ENCODE assay signal across 10 cellular contexts in the genomic region with DNA sequence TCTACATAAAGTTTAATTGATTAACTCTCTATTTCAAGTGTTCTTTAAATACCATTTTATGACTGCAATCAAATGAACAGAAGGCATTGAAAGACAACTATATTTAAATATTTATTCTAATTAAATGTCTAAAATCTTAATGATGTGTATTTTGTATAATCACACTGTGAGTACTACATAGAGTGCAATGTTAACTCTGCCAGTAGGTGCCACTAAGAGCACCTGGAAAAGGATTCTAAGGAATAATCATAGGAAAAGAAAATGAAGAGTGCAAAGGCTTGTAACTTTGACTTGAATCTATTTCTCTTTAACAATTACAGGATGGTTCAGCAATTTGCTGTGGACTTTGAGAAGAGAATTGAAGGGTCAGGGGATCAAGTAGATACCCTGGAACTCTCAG.
DNase-seq lines count a peak whose midpoint lies in the region; ATAC-seq and TF ChIP-seq lines count a peak whose summit lies in the region.
"Had no signal": no experiment of that assay in that cellular context is flagged by ENCODE, and none has a peak within 500 bp of the region (broad histone marks: within the 10 kb centered on the region; RNA-seq: fewer than 3 reads in every experiment).

No MANE protein-coding gene starts in this region.

- TF ChIP-seq RAD21 in IMR-90 (IDR thresholded peaks at IDR 0.05; ENCODE audit: low read length): peak; percentile 67

- no peak overlapping the region for H4K5ac ChIP-seq in IMR-90 (ENCODE audit: low read depth, low read length)

- no peak for TF ChIP-seq POLR2A in IMR-90 (IDR thresholded peaks at IDR 0.05; ENCODE audit: low read depth, low read length)
- TF ChIP-seq POLR2A in right lobe of liver (IDR thresholded peaks at IDR 0.05): no peak

- no peak overlapping the region for H4K8ac ChIP-seq in IMR-90 (ENCODE audit: low read depth in 2 of 2, low read length in 2 of 2)

- peaks cover 24% of the 10 kb centered on the region for H3K4me1 ChIP-seq in A673 (ENCODE audit: insufficient read depth, low read length, poor library complexity, severe bottlenecking)
- H3K4me1 ChIP-seq in IMR-90 (ENCODE audit: control insufficient read depth, insufficient read depth, low read length): peaks cover 2% of the 10 kb centered on the region
- H3K4me1 ChIP-seq in right lobe of liver: no peaks in the 10 kb centered on the region

- H3K14ac ChIP-seq in IMR-90 (replicated peaks; ENCODE audit: low read depth, low read length): no peak overlapping the region

- H3K27me3 ChIP-seq in A673 (replicated peaks; ENCODE audit: insufficient read depth, low read depth, low read length, poor library complexity): no peaks in the 10 kb centered on the region
- no peaks in the 10 kb centered on the region for H3K27me3 ChIP-seq in IMR-90 (ENCODE audit: control insufficient read depth, insufficient read depth, low read length)
- no peaks in the 10 kb centered on the region for H3K27me3 ChIP-seq in brain microvascular endothelial cell (replicated peaks)
- no peaks in the 10 kb centered on the region for H3K27me3 ChIP-seq in right lobe of liver

- no peak overlapping the region for H3K56ac ChIP-seq in IMR-90 (ENCODE audit: extremely low read depth, insufficient read depth, low read length)

- no peak overlapping the region for H4K91ac ChIP-seq in IMR-90 (ENCODE audit: insufficient read depth, low read depth, low read length)

- H3K18ac ChIP-seq in IMR-90 (ENCODE audit: low read depth, low read length): no peak overlapping the region

- H2AK9ac ChIP-seq in IMR-90 (replicated peaks; ENCODE audit: low read depth, low read length, poor library complexity): no peak overlapping the region

- TF ChIP-seq CTCF in A673 (conservative IDR thresholded peaks at IDR 0.05; ENCODE audit: low read depth, low read length) (peak; percentile 60), IMR-90 (conservative IDR thresholded peaks at IDR 0.05; ENCODE audit: low read depth, low read length) (peak; percentile 61), brain microvascular endothelial cell (IDR thresholded peaks at IDR 0.05; ENCODE audit: low read depth, low read length, missing control alignments) (peak; percentile 40), right lobe of liver (IDR thresholded peaks at IDR 0.05) (peak; percentile 19 to 39 (median 35))

- no peak overlapping the region for H3K4ac ChIP-seq in IMR-90 (ENCODE audit: low read depth, low read length)

- in situ Hi-C loops in IMR-90 (cut with MboI; ENCODE audit: low sequenced_read_pairs): no loop called here
- in situ Hi-C loops in brain microvascular endothelial cell (cut with HindIII; ENCODE audit: low pct_ligation_motif_present, low sequenced_read_pairs): no loop called here

- intact Hi-C loops in A673 (cut with micrococcal nuclease; ENCODE audit: unreplicated experiment): loop anchor here (5.0 kb wide), 1 partner anchor 101 kb away; no protein-coding TSS in a partner anchor
- intact Hi-C loops in IMR-90 (cut with micrococcal nuclease): loop anchor here (1.0 to 5.0 kb wide), 4 partner anchors 96 to 401 kb away; partner anchors contain the start of gene PIGC
- intact Hi-C loops in right lobe of liver (cut with DNase I): no loop called here

- H4K20me1 ChIP-seq in IMR-90 (ENCODE audit: insufficient read depth, low read length): no peaks in the 10 kb centered on the region

- H3K4me2 ChIP-seq in IMR-90 (ENCODE audit: low read depth, low read length): no peak overlapping the region; the same call in 1 of the 2 replicates

- H3K79me1 ChIP-seq in IMR-90 (ENCODE audit: low read depth in 1 of 2, low read length in 2 of 2): no peaks in the 10 kb centered on the region

- H3K27ac ChIP-seq in A673 (ENCODE audit: low read depth, low read length, poor library complexity, severe bottlenecking) (no peak overlapping the region), IMR-90 (ENCODE audit: insufficient read depth, low read length) (no peak overlapping the region), brain microvascular endothelial cell (no peak overlapping the region), right lobe of liver (no peak overlapping the region)

- peak overlapping the region; percentile 46; the same call in 1 of the 2 replicates for H2BK120ac ChIP-seq in IMR-90 (ENCODE audit: low read depth, low read length)

- CTCF ChIA-PET in A673 (lab: Charles Lee): no interaction called here
- CTCF ChIA-PET in IMR-90 (lab: Yijun Ruan, JAX): interaction anchor here (1.3 kb wide), 1 partner anchor 10 kb away, joined by 3 read pairs; no protein-coding TSS in a partner anchor

- H2BK5ac ChIP-seq in IMR-90 (ENCODE audit: low read depth, low read length, poor library complexity, severe bottlenecking): no peak overlapping the region

- peaks cover 8% of the 10 kb centered on the region; the same call in 1 of the 2 replicates for H3K9me1 ChIP-seq in IMR-90 (ENCODE audit: insufficient read depth, low read length)

- POLR2A ChIA-PET in A673 (lab: Charles Lee; ENCODE audit: low non-redundant PET): no interaction called here
- POLR2A ChIA-PET in IMR-90 (lab: Charles Lee; ENCODE audit: unreplicated experiment): no interaction called here

- no peak overlapping the region for H3K23ac ChIP-seq in IMR-90 (ENCODE audit: low read depth, low read length)

- no TSS peak for BruUV-seq in A673 (replicated peaks; lab: Mats Ljungman, UMichigan)
- no TSS peak for BruUV-seq in IMR-90 (replicated peaks; lab: Mats Ljungman, UMichigan)

- no peak overlapping the region for H2AK5ac ChIP-seq in IMR-90 (ENCODE audit: low read depth, low read length)

- DNase-seq in A673 (ENCODE audit: low spot score) (peak; percentile 40), IMR-90 (peak; percentile 30), brain microvascular endothelial cell (no peak), right lobe of liver (no peak), Ammon's horn (ENCODE audit: low spot score) (no peak), cerebellar nuclear complex (lab: John Stamatoyannopoulos, UW) (no peak)
- DNase-seq: DMS79 treated with DMSO at 0.1 percent for 48 hours, MM.1S had no signal

- dilution Hi-C loops in IMR-90 (cut with HindIII; ENCODE audit: low sequenced_read_pairs, unreplicated experiment): no loop called here

- ATAC-seq in IMR-90 (ENCODE audit: low read depth): peak; percentile 51; the same call in 1 of the 2 replicates
- no peak for ATAC-seq in right lobe of liver
- ATAC-seq in HG02610 (IDR thresholded peaks at IDR 0.05; ENCODE audit: unreplicated experiment): no peak
- ATAC-seq in GM18861 (IDR thresholded peaks at IDR 0.05; ENCODE audit: unreplicated experiment): no peak

- H2BK15ac ChIP-seq in IMR-90 (ENCODE audit: low read depth, low read length): no peak overlapping the region

- H3K4me3 ChIP-seq in A673 (ENCODE audit: low read depth, low read length, poor library complexity, severe bottlenecking) (no peak overlapping the region), IMR-90 (ENCODE audit: insufficient read depth, low read depth, low read length) (no peak overlapping the region), brain microvascular endothelial cell (ENCODE audit: low read depth, low read length) (no peak overlapping the region), right lobe of liver (no peak overlapping the region)

- H3K36me3 ChIP-seq in A673 (ENCODE audit: insufficient read depth, low read length, poor library complexity, severe bottlenecking) (no peaks in the 10 kb centered on the region), IMR-90 (ENCODE audit: control insufficient read depth, insufficient read depth, low read length) (no peaks in the 10 kb centered on the region), brain microvascular endothelial cell (replicated peaks) (no peaks in the 10 kb centered on the region), right lobe of liver (no peaks in the 10 kb centered on the region)

- H3K9ac ChIP-seq in IMR-90 (ENCODE audit: low read depth, low read length): no peak overlapping the region

- H3K9me3 ChIP-seq in A673 (ENCODE audit: low read depth, low read length, poor library complexity, severe bottlenecking) (no peaks in the 10 kb centered on the region), IMR-90 (ENCODE audit: control insufficient read depth, insufficient read depth, low read length) (no peaks in the 10 kb centered on the region), right lobe of liver (no peaks in the 10 kb centered on the region)

- H2BK20ac ChIP-seq in IMR-90 (ENCODE audit: low read depth, low read length): no peak overlapping the region; the same call in 1 of the 2 replicates

- no peak overlapping the region for H2AFZ ChIP-seq in IMR-90 (replicated peaks; ENCODE audit: low read length, poor library complexity)

TF ChIP-seq in IMR-90, 13 proteins besides CTCF, POLR2A, EP300 and RAD21:
- no peak for TF ChIP-seq MXI1 (IDR thresholded peaks at IDR 0.05; ENCODE audit: borderline replicate concordance, low read depth, low read length)
- TF ChIP-seq SMC3 (IDR thresholded peaks at IDR 0.05; ENCODE audit: low read depth, low read length): peak; percentile 49; the same call in 1 of the 2 replicates
TF ChIP-seq in IMR-90: peak in this region for 1.

Comparison
In these comparisons a context has a peak if more than half of its experiments do, and no peak if none do; other contexts are left out.
1. DNase-seq: peak in A673 (single experiment) and IMR-90 (single experiment); none in brain microvascular endothelial cell (single experiment), right lobe of liver (0 of 3), Ammon's horn (single experiment) and cerebellar nuclear complex (0 of 2).
2. intact Hi-C loops: an anchor here in A673 (5.0 kb wide) and IMR-90 (1.0 to 5.0 kb wide); none called in right lobe of liver.
3. Peak in every context shown above with its lines, with median percentiles within 50 percentile points of each other: CTCF ChIP-seq.